Comparison of ENCODE assay signal across 8 cellular contexts in genomic region chr9:111661150-111661801, GRCh38. TPM values are rescaled to one million over a fixed set of nuclear protein-coding genes. Genes with fewer than 3 reads are reported as not detected.
DNase-seq lines count a peak whose midpoint lies in the region; ATAC-seq and TF ChIP-seq lines count a peak whose summit lies in the region.

Gene GNG10 (plus strand): TSS chr9:111661605. CDS start chr9:111661635, 30 bp downstream.

- H3K27ac ChIP-seq in right atrium auricular region (peak within 1 kb of the TSS; percentile 74 to 81), urinary bladder (ENCODE audit: low read depth) (peak within 1 kb of the TSS; percentile 14)

- intact Hi-C loops in T-helper 1 cell treated with Interleukin-12 subunit alpha and Interleukin-12 subunit beta and Interleukin-4 antibody, amounts not matched to agents 30 ng/mL and 1 ng/mL, for 36 hours (cut with micrococcal nuclease), result loop anchor here (1.0 to 10.0 kb wide), 9 partner anchors 236 to 1614 kb away; partner anchors contain the start of genes CDC26, HSDL2, INIP and PRPF4

- no peak for TF ChIP-seq CTCF in right atrium auricular region (IDR thresholded peaks at IDR 0.05)

- ATAC-seq in GM21717 (IDR thresholded peaks at IDR 0.05; ENCODE audit: unreplicated experiment), result peak; percentile 87

- no peaks in the 10 kb centered on the region for H3K36me3 ChIP-seq in right atrium auricular region
- H3K36me3 ChIP-seq in urinary bladder (ENCODE audit: insufficient read depth), result no peaks in the 10 kb centered on the region

- no peaks in the 10 kb centered on the region for H3K27me3 ChIP-seq in right atrium auricular region

- under 1% methylated on average over 61 of the region's 61 CpGs for WGBS in urinary bladder

- peak; percentile 45 for DNase-seq in G401 (ENCODE audit: low spot score)
- DNase-seq in KBM-7, result peak; percentile 58
- DNase-seq in amniotic stem cell (lab: John Stamatoyannopoulos, UW), result peak; percentile 11
- no peak for DNase-seq in right atrium auricular region (ENCODE audit: low spot score)
- no peak for DNase-seq in pulmonary artery endothelial cell (ENCODE audit: low read depth, low spot score)

- H3K4me3 ChIP-seq in right atrium auricular region (peak within 1 kb of the TSS; percentile 71 to 73), urinary bladder (ENCODE audit: low read depth, low read length) (peak within 1 kb of the TSS; percentile 80)

- no peaks in the 10 kb centered on the region for H3K9me3 ChIP-seq in right atrium auricular region

- H3K4me1 ChIP-seq in right atrium auricular region (peaks cover 0 to 15% of the 10 kb centered on the region in 2 donors), urinary bladder (ENCODE audit: insufficient read depth) (peaks cover 3% of the 10 kb centered on the region)

- in situ Hi-C loops in G401 (cut with HindIII; ENCODE audit: low sequenced_read_pairs) (no loop called here), KBM-7 (cut with MboI; ENCODE audit: low pct_unique_long_range_greater_than_20kb, low sequenced_read_pairs) (no loop called here)

RNA-seq across cellular contexts. Expression of gene GNG10, which starts in this region (rescaled TPM):
- total RNA-seq in G401 (2014; rRNA removed; shearing (Covaris generic)), result 198 and 218 TPM in 2 replicates
- total RNA-seq in T-helper 1 cell treated with Interleukin-12 subunit alpha and Interleukin-12 subunit beta and Interleukin-4 antibody, amounts not matched to agents 30 ng/mL and 1 ng/mL, for 36 hours, result 33.9 and 34.3 TPM in 2 replicates
- total RNA-seq in right atrium auricular region (10 to 100 TPM; 44.5 to 45.1 TPM), pulmonary artery endothelial cell (49.0 and 53.2 TPM in 2 replicates), urinary bladder (90.4 TPM)
- polyA plus RNA-seq in urinary bladder, result 45.0 TPM

Comparison
In these comparisons a context has a peak if more than half of its experiments do, and no peak if none do; other contexts are left out.
1. DNase-seq: peak in G401 (single experiment), KBM-7 (single experiment) and amniotic stem cell (single experiment); none in right atrium auricular region (single experiment) and pulmonary artery endothelial cell (single experiment).